ENCODE assay signal across 34 cellular contexts in the genomic region with DNA sequence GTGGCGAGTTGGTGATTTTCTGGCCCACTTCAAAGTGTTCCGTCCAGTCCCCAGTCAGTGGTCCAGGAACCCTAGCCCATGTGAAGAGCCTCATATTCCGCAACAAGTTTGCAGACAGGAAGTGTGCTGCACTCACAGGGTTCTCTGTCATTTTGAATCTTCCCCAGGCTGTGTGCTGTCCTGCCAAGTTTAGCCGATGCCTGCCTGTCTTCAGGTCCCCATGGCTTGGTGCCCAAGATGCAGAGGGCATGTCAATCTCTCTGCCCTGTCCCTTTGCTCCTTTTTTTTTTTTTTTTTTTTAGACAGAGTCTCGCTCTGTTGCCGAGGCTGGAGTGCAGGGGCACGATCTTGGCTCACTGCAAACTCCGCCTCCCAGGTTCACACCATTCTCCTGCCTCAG.
"Had no signal": no experiment of that assay in that cellular context is flagged by ENCODE, and none has a peak within 500 bp of the region (broad histone marks: within the 10 kb centered on the region; RNA-seq: fewer than 3 reads in every experiment).

No MANE protein-coding gene starts in this region.

- H3K27me3 ChIP-seq: adrenal gland, body of pancreas, brain microvascular endothelial cell, breast epithelium had no signal

- ATAC-seq: activated CD4-positive, alpha-beta T cell treated with anti-CD3 and anti-CD28 coated beads for 36 hours; activated CD4-positive, CD25-positive, alpha-beta regulatory T cell treated with anti-CD3 and anti-CD28 coated beads, Interleukin-2, amount 50 U/mL, for 24 hours; activated CD8-positive, alpha-beta memory T cell treated with anti-CD3 and anti-CD28 coated beads, Interleukin-2, amount 10 ng/mL, durations not matched to agents 7 days and 5 days; activated CD8-positive, alpha-beta T cell treated with anti-CD3 and anti-CD28 coated beads, Interleukin-2, amount 10 ng/mL, durations not matched to agents 7 days and 5 days; activated naive CD4-positive, alpha-beta T cell treated with anti-CD3 and anti-CD28 coated beads, Interleukin-2, amount 50 U/mL, for 72 hours; activated T-cell treated with anti-CD3 and anti-CD28 coated beads, Interleukin-2, amount 50 U/mL, for 72 hours; activated T-helper 17 cell treated with anti-CD3 and anti-CD28 coated beads, Interleukin-2, amount 50 U/mL, for 72 hours; body of pancreas; WTC11 had no signal

- H3K36me3 ChIP-seq: adrenal gland, brain microvascular endothelial cell, breast epithelium, WERI-Rb-1 had no signal

- H3K9me3 ChIP-seq: adrenal gland, body of pancreas, breast epithelium had no signal

- H3K4me3 ChIP-seq: adrenal gland, body of pancreas, breast epithelium had no signal

- H3K4me1 ChIP-seq: adrenal gland, body of pancreas, breast epithelium had no signal

- DNase-seq: activated CD4-positive, alpha-beta memory T cell treated with anti-CD3 and anti-CD28 coated beads, Interleukin-2, amount 10 ng/mL, durations not matched to agents 7 days and 5 days; activated CD4-positive, alpha-beta T cell treated with anti-CD3 and anti-CD28 coated beads for 1 hour; activated CD4-positive, alpha-beta T cell treated with anti-CD3 and anti-CD28 coated beads for 36 hours; activated CD4-positive, alpha-beta T cell treated with anti-CD3 and anti-CD28 coated beads for 48 hours; activated CD4-positive, alpha-beta T cell treated with anti-CD3 and anti-CD28 coated beads, Interleukin-2, amount 10 ng/mL, durations not matched to agents 7 days and 5 days; activated CD4-positive, alpha-beta T cell treated with anti-CD3 and anti-CD28 coated beads, Interleukin-2, amount 50 U/mL, for 48 hours; activated CD4-positive, CD25-positive, alpha-beta regulatory T cell; activated CD8-positive, alpha-beta memory T cell treated with anti-CD3 and anti-CD28 coated beads for 24 hours; activated CD8-positive, alpha-beta memory T cell treated with anti-CD3 and anti-CD28 coated beads, Interleukin-2, amount 10 ng/mL, durations not matched to agents 7 days and 5 days; activated CD8-positive, alpha-beta memory T cell treated with anti-CD3 and anti-CD28 coated beads, Interleukin-2, amount 50 U/mL, for 48 hours; activated CD8-positive, alpha-beta T cell treated with anti-CD3 and anti-CD28 coated beads, Interleukin-2, amount 10 ng/mL, durations not matched to agents 7 days and 5 days; activated effector memory CD4-positive, alpha-beta T cell treated with anti-CD3 and anti-CD28 coated beads, Interleukin-2, amount 50 U/mL, for 16 hours; activated gamma-delta T cell treated with Interleukin-2 at 50 U/mL for 16 hours; activated naive CD4-positive, alpha-beta T cell; activated naive CD4-positive, alpha-beta T cell treated with anti-CD3 and anti-CD28 coated beads for 36 hours; activated naive CD4-positive, alpha-beta T cell treated with anti-CD3 and anti-CD28 coated beads, Interleukin-2, amount 50 U/mL, for 16 hours; activated naive CD8-positive, alpha-beta T cell treated with anti-CD3 and anti-CD28 coated beads for 36 hours; activated T-cell treated with anti-CD3 and anti-CD28 coated beads, Interleukin-2, amount 50 U/mL, for 24 hours; activated T-cell treated with anti-CD3 and anti-CD28 coated beads, Interleukin-2, amount 50 U/mL, for 72 hours; adrenal gland; amniotic stem cell; aorta; body of pancreas; brain microvascular endothelial cell; central memory CD4-positive, alpha-beta T cell; T-helper 1 cell; T-helper 2 cell; T-helper 9 cell had no signal

- H3K27ac ChIP-seq: adrenal gland, body of pancreas, brain microvascular endothelial cell, breast epithelium, WERI-Rb-1 had no signal
